Comparison of ENCODE assay signal across 1 cellular context in the genomic region with DNA sequence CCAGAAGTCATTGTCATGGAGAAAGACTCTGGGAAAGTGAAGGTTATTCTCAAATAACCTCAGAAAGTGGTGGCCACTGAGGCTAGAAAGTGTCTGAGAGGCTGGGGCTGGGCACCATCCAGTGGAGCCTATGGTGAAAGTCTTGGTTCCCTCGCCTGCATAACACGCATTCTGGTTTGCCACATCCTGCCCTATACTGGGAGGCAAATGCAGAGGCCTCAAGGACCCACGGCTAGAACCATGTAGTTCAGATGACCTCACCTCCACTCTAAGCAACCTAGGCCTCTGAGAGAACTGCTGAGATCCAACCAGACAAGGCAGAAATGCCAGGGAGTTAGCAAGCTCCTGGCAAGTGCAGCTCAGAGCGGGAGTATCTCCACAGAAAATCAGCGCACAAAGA.
TF ChIP-seq lines count a peak whose summit lies in the region.

No MANE protein-coding gene starts in this region.

TF ChIP-seq in GM23338, 12 proteins besides CTCF, POLR2A, EP300 and RAD21 (continued from another document):
- TF ChIP-seq, protein P1, sequence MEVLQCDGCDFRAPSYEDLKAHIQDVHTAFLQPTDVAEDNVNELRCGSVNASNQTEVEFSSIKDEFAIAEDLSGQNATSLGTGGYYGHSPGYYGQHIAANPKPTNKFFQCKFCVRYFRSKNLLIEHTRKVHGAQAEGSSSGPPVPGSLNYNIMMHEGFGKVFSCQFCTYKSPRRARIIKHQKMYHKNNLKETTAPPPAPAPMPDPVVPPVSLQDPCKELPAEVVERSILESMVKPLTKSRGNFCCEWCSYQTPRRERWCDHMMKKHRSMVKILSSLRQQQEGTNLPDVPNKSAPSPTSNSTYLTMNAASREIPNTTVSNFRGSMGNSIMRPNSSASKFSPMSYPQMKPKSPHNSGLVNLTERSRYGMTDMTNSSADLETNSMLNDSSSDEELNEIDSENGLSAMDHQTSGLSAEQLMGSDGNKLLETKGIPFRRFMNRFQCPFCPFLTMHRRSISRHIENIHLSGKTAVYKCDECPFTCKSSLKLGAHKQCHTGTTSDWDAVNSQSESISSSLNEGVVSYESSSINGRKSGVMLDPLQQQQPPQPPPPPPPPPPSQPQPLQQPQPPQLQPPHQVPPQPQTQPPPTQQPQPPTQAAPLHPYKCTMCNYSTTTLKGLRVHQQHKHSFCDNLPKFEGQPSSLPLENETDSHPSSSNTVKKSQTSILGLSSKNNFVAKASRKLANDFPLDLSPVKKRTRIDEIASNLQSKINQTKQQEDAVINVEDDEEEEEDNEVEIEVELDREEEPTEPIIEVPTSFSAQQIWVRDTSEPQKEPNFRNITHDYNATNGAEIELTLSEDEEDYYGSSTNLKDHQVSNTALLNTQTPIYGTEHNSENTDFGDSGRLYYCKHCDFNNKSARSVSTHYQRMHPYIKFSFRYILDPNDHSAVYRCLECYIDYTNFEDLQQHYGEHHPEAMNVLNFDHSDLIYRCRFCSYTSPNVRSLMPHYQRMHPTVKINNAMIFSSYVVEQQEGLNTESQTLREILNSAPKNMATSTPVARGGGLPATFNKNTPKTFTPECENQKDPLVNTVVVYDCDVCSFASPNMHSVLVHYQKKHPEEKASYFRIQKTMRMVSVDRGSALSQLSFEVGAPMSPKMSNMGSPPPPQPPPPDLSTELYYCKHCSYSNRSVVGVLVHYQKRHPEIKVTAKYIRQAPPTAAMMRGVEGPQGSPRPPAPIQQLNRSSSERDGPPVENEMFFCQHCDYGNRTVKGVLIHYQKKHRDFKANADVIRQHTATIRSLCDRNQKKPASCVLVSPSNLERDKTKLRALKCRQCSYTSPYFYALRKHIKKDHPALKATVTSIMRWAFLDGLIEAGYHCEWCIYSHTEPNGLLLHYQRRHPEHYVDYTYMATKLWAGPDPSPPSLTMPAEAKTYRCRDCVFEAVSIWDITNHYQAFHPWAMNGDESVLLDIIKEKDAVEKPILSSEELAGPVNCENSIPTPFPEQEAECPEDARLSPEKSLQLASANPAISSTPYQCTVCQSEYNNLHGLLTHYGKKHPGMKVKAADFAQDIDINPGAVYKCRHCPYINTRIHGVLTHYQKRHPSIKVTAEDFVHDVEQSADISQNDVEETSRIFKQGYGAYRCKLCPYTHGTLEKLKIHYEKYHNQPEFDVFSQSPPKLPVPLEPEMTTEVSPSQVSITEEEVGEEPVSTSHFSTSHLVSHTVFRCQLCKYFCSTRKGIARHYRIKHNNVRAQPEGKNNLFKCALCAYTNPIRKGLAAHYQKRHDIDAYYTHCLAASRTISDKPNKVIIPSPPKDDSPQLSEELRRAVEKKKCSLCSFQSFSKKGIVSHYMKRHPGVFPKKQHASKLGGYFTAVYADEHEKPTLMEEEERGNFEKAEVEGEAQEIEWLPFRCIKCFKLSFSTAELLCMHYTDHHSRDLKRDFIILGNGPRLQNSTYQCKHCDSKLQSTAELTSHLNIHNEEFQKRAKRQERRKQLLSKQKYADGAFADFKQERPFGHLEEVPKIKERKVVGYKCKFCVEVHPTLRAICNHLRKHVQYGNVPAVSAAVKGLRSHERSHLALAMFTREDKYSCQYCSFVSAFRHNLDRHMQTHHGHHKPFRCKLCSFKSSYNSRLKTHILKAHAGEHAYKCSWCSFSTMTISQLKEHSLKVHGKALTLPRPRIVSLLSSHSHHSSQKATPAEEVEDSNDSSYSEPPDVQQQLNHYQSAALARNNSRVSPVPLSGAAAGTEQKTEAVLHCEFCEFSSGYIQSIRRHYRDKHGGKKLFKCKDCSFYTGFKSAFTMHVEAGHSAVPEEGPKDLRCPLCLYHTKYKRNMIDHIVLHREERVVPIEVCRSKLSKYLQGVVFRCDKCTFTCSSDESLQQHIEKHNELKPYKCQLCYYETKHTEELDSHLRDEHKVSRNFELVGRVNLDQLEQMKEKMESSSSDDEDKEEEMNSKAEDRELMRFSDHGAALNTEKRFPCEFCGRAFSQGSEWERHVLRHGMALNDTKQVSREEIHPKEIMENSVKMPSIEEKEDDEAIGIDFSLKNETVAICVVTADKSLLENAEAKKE (CRISPR knock-in tag; IDR thresholded peaks at IDR 0.05), result no peak
- TF ChIP-seq NANOG (IDR thresholded peaks at IDR 0.05; ENCODE audit: borderline replicate concordance) (no peak), CREB1 (CRISPR knock-in tag; IDR thresholded peaks at IDR 0.05; ENCODE audit: low read depth) (no peak), STAT1 (IDR thresholded peaks at IDR 0.05; ENCODE audit: unreplicated experiment) (no peak), JUNB (IDR thresholded peaks at IDR 0.05; ENCODE audit: unreplicated experiment) (no peak)
- TF ChIP-seq, protein P2, sequence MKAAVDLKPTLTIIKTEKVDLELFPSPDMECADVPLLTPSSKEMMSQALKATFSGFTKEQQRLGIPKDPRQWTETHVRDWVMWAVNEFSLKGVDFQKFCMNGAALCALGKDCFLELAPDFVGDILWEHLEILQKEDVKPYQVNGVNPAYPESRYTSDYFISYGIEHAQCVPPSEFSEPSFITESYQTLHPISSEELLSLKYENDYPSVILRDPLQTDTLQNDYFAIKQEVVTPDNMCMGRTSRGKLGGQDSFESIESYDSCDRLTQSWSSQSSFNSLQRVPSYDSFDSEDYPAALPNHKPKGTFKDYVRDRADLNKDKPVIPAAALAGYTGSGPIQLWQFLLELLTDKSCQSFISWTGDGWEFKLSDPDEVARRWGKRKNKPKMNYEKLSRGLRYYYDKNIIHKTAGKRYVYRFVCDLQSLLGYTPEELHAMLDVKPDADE (IDR thresholded peaks at IDR 0.05), result no peak
- TF ChIP-seq, protein P3, sequence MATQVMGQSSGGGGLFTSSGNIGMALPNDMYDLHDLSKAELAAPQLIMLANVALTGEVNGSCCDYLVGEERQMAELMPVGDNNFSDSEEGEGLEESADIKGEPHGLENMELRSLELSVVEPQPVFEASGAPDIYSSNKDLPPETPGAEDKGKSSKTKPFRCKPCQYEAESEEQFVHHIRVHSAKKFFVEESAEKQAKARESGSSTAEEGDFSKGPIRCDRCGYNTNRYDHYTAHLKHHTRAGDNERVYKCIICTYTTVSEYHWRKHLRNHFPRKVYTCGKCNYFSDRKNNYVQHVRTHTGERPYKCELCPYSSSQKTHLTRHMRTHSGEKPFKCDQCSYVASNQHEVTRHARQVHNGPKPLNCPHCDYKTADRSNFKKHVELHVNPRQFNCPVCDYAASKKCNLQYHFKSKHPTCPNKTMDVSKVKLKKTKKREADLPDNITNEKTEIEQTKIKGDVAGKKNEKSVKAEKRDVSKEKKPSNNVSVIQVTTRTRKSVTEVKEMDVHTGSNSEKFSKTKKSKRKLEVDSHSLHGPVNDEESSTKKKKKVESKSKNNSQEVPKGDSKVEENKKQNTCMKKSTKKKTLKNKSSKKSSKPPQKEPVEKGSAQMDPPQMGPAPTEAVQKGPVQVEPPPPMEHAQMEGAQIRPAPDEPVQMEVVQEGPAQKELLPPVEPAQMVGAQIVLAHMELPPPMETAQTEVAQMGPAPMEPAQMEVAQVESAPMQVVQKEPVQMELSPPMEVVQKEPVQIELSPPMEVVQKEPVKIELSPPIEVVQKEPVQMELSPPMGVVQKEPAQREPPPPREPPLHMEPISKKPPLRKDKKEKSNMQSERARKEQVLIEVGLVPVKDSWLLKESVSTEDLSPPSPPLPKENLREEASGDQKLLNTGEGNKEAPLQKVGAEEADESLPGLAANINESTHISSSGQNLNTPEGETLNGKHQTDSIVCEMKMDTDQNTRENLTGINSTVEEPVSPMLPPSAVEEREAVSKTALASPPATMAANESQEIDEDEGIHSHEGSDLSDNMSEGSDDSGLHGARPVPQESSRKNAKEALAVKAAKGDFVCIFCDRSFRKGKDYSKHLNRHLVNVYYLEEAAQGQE (IDR thresholded peaks at IDR 0.05; ENCODE audit: unreplicated experiment), result no peak
